ENCODE assay signal across 20 cellular contexts in genomic region chr1:7591565-7591964, GRCh38.
"Had no signal": no experiment of that assay in that cellular context is flagged by ENCODE, and none has a peak within 500 bp of the region (broad histone marks: within the 10 kb centered on the region; RNA-seq: fewer than 3 reads in every experiment).

No MANE protein-coding gene starts in this region.

- H3K36me3 ChIP-seq: tibial nerve, vagina had no signal

- ATAC-seq: activated naive CD4-positive, alpha-beta T cell treated with anti-CD3 and anti-CD28 coated beads, Interleukin-2, amount 50 U/mL, for 72 hours; body of pancreas; left colon; SK-N-SH treated with all-trans-retinoic acid at 6 μM for 48 hours; T-cell had no signal

- H3K4me3 ChIP-seq: body of pancreas, dorsolateral prefrontal cortex, hepatocyte, lung, tibial nerve, vagina had no signal

- DNase-seq: activated CD4-positive, alpha-beta T cell treated with anti-CD3 and anti-CD28 coated beads, Interleukin-2, amount 50 U/mL, for 1 hour; activated CD8-positive, alpha-beta memory T cell treated with anti-CD3 and anti-CD28 coated beads for 24 hours; activated CD8-positive, alpha-beta memory T cell treated with anti-CD3 and anti-CD28 coated beads, Interleukin-2, amount 50 U/mL, for 48 hours; activated gamma-delta T cell treated with Interleukin-2 at 50 U/mL for 16 hours; activated T-cell treated with anti-CD3 and anti-CD28 coated beads, Interleukin-2, amount 50 U/mL, for 48 hours; amniotic stem cell; body of pancreas; midbrain; stimulated activated CD8-positive, alpha-beta memory T cell treated with anti-CD3 and anti-CD28 coated beads, Interleukin-4, amount 100 ng/mL, for 48 hours; stimulated activated naive CD4-positive, alpha-beta T cell; T-cell had no signal

- H3K4me3 Mint-ChIP-seq: neural crest cell, T-cell had no signal

- H3K27ac Mint-ChIP-seq: activated naive CD4-positive, alpha-beta T cell treated with anti-CD3 and anti-CD28 coated beads, Interleukin-2, amount 50 U/mL, for 72 hours; T-cell had no signal

- H3K9me3 Mint-ChIP-seq: activated naive CD4-positive, alpha-beta T cell treated with anti-CD3 and anti-CD28 coated beads, Interleukin-2, amount 50 U/mL, for 72 hours; neural crest cell; T-cell had no signal

- H3K9me3 ChIP-seq: body of pancreas, tibial nerve, vagina had no signal

- H3K4me1 Mint-ChIP-seq: T-cell had no signal

- H3K4me1 ChIP-seq: tibial nerve, vagina had no signal

- H3K27ac ChIP-seq: body of pancreas, dorsolateral prefrontal cortex, hepatocyte, tibial nerve, vagina had no signal

- H3K27me3 ChIP-seq: body of pancreas, dorsolateral prefrontal cortex, tibial nerve, vagina had no signal

- H3K36me3 Mint-ChIP-seq: activated naive CD4-positive, alpha-beta T cell treated with anti-CD3 and anti-CD28 coated beads, Interleukin-2, amount 50 U/mL, for 72 hours; T-cell had no signal
